8 cellular contexts compared by ENCODE assay signal in the genomic region with DNA sequence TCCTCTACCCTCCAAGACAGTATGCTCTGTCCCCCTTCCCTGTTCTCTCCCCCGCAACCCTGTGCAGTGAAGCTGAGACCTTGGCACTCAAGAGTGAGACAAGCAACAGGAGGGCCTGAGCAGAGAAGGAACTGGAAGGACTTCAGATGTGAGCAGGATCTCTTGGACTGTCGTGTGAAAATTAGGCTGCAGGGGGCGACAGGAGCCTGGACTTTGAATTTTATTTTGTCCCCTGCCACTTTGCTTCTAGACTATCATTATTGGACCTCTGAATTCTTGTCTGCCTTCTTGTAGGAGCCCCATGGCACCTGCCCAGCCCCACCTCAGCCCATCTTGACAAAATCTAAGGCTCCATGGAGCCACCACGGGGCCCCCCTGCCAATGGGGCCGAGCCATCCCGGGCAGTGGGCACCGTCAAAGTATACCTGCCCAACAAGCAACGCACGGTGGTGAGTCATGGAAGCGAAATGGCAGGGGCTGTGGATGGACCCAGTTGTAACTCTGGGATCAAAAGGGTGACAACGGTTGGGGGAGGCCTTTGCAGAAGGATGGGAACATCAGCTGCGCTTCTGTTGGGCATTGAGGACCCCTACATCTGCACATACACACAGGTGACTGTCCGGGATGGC. TPM values are rescaled to one million over a fixed set of nuclear protein-coding genes. Genes with fewer than 3 reads are reported as not detected.
DNase-seq lines count a peak whose midpoint lies in the region; ATAC-seq, FAIRE-seq and TF ChIP-seq lines count a peak whose summit lies in the region.

No MANE protein-coding gene starts in this region.

- no peak overlapping the region for H3K23ac ChIP-seq in mesenchymal stem cell (ENCODE audit: low read length in 2 of 2)

- 0 out of 2 replicates have a peak, but pooled peaks cover 5% of the 10 kb centered on the region for H3K79me2 ChIP-seq in PC-9 (ENCODE audit: low read depth)

- H3K4me2 ChIP-seq in mesenchymal stem cell (ENCODE audit: low read length, poor library complexity, severe bottlenecking) (no peak overlapping the region), PC-9 (no peak overlapping the region)

- no peaks in the 10 kb centered on the region for H3K9me2 ChIP-seq in PC-9 (ENCODE audit: insufficient read depth)

- no peak overlapping the region for H4K8ac ChIP-seq in mesenchymal stem cell (ENCODE audit: low read length)

- no peak overlapping the region for H2BK15ac ChIP-seq in mesenchymal stem cell (ENCODE audit: low read depth, poor library complexity, severe bottlenecking)

- H3K4me1 Mint-ChIP-seq in Caco-2 (ENCODE audit: low read depth, unreplicated experiment): no peaks in the 10 kb centered on the region

- H2BK120ac ChIP-seq in mesenchymal stem cell (ENCODE audit: low read depth, low read length): no peak overlapping the region

- H3K27ac ChIP-seq in mesenchymal stem cell (ENCODE audit: low read length, poor library complexity, severe bottlenecking) (no peak overlapping the region), PC-9 (no peak overlapping the region)

- no peaks in the 10 kb centered on the region for H3K9me3 Mint-ChIP-seq in Caco-2 (ENCODE audit: unreplicated experiment)

- ATAC-seq in HG02610 (IDR thresholded peaks at IDR 0.05; ENCODE audit: unreplicated experiment): no peak

- TF ChIP-seq CTCF in Caco-2 (IDR thresholded peaks at IDR 0.05; ENCODE audit: insufficient read depth in 1 of 2, low read depth in 1 of 2, low read length in 1 of 2, severe bottlenecking in 1 of 2, unreplicated experiment in 1 of 2) (no peak), PC-9 (conservative IDR thresholded peaks at IDR 0.05) (no peak)

- H4K91ac ChIP-seq in mesenchymal stem cell (ENCODE audit: low read length): no peak overlapping the region

- H3K4me3 Mint-ChIP-seq in Caco-2 (ENCODE audit: unreplicated experiment): peak overlapping the region; percentile 98

- no peak overlapping the region for H2AK5ac ChIP-seq in mesenchymal stem cell (ENCODE audit: low read length, severe bottlenecking)

- no peak for FAIRE-seq in HTR-8/SVneo (lab: Jason Lieb, UNC)

- POLR2A ChIA-PET in Caco-2 (lab: Charles Lee): no interaction called here
- POLR2A ChIA-PET in PC-9 (lab: Charles Lee; ENCODE audit: unreplicated experiment): no interaction called here

- H3F3A ChIP-seq in PC-9 (ENCODE audit: insufficient read depth, low read depth): no peaks in the 10 kb centered on the region

- no peak overlapping the region for H3K18ac ChIP-seq in mesenchymal stem cell (ENCODE audit: low read depth in 1 of 2, low read length in 2 of 2)

- H3K79me1 ChIP-seq in mesenchymal stem cell (replicated peaks; ENCODE audit: low read length, poor library complexity, severe bottlenecking): peaks cover 12% of the 10 kb centered on the region

- H3K9ac ChIP-seq in mesenchymal stem cell (ENCODE audit: low read length): peak overlapping the region; percentile 16

- no peak overlapping the region for H2BK5ac ChIP-seq in mesenchymal stem cell (ENCODE audit: low read depth, low read length, poor library complexity, severe bottlenecking)

- no peak overlapping the region for H3K4ac ChIP-seq in mesenchymal stem cell (ENCODE audit: low read depth in 1 of 2, low read length in 2 of 2)

- no peak overlapping the region for H3K14ac ChIP-seq in mesenchymal stem cell (ENCODE audit: low read length in 2 of 2)

- H3K36me3 Mint-ChIP-seq in Caco-2 (ENCODE audit: insufficient read depth, unreplicated experiment): peaks cover 12% of the 10 kb centered on the region

- CTCF ChIA-PET in Caco-2 (lab: Charles Lee): no interaction called here
- CTCF ChIA-PET in PC-9 (lab: Charles Lee): no interaction called here

- H3K4me3 ChIP-seq in Caco-2 (ENCODE audit: low read depth, low read length): no peak overlapping the region
- no peak overlapping the region for H3K4me3 ChIP-seq in mesenchymal stem cell (ENCODE audit: insufficient read depth in 1 of 2, low read depth in 1 of 2, low read length in 2 of 2)
- no peak overlapping the region for H3K4me3 ChIP-seq in PC-9

- no peaks in the 10 kb centered on the region for H3K9me3 ChIP-seq in Caco-2
- H3K9me3 ChIP-seq in mesenchymal stem cell (ENCODE audit: control insufficient read depth, low read length): no peaks in the 10 kb centered on the region
- H3K9me3 ChIP-seq in PC-9 (ENCODE audit: insufficient read depth, low read depth): no peaks in the 10 kb centered on the region

- no peak overlapping the region for H3K27ac Mint-ChIP-seq in Caco-2 (ENCODE audit: unreplicated experiment)

- intact Hi-C loops in Caco-2 (cut with micrococcal nuclease; ENCODE audit: unreplicated experiment): loop anchor here (1.0 kb wide), 1 partner anchor 82 kb away; no protein-coding TSS in a partner anchor
- intact Hi-C loops in PC-9 (cut with micrococcal nuclease; ENCODE audit: unreplicated experiment): no loop called here

- H3K4me1 ChIP-seq in Caco-2 (no peaks in the 10 kb centered on the region), mesenchymal stem cell (ENCODE audit: control insufficient read depth, insufficient read depth, low read depth, low read length) (peaks cover 10% of the 10 kb centered on the region), PC-9 (replicated peaks; ENCODE audit: insufficient read depth) (no peaks in the 10 kb centered on the region)

- no TSS peak for BruUV-seq in Caco-2 (replicated peaks; lab: Mats Ljungman, UMichigan)
- no TSS peak for BruUV-seq in PC-9 (replicated peaks; lab: Mats Ljungman, UMichigan)

- H2AFZ ChIP-seq in mesenchymal stem cell (ENCODE audit: low read depth, low read length) (no peak overlapping the region), PC-9 (no peak overlapping the region)

- WGBS in mesenchymal stem cell: 76% methylated on average over 9 of the region's 13 CpGs

- no peak for DNase-seq in Caco-2
- DNase-seq in HT-29 (ENCODE audit: low spot score): peak; percentile 36
- DNase-seq in activated T-cell treated with anti-CD3 and anti-CD28 coated beads, Interleukin-2, amount 50 U/mL, for 48 hours: peak; percentile 61 to 63
- DNase-seq in mesenchymal stem cell: peak; percentile 47
- DNase-seq in stimulated activated naive CD4-positive, alpha-beta T cell treated with Interleukin-2 at 50 U/mL for 16 hours (lab: John Stamatoyannopoulos, UW): no peak
- DNase-seq in HTR-8/SVneo (ENCODE audit: insufficient read length, low spot score): no peak
- DNase-seq in PC-9: no peak

- H3K36me3 ChIP-seq in Caco-2 (ENCODE audit: control insufficient read depth, insufficient read depth, low read length) (no peaks in the 10 kb centered on the region), mesenchymal stem cell (ENCODE audit: control insufficient read depth in 1 of 2, insufficient read depth in 2 of 2, low read depth in 1 of 2, low read length in 2 of 2) (peaks cover 28 to 38% of the 10 kb centered on the region in 2 experiments), PC-9 (ENCODE audit: low read depth) (no peaks in the 10 kb centered on the region)

- H3K27me3 Mint-ChIP-seq in Caco-2 (ENCODE audit: insufficient read depth, unreplicated experiment): no peaks in the 10 kb centered on the region

- H2BK12ac ChIP-seq in mesenchymal stem cell (ENCODE audit: low read length in 2 of 2): no peak overlapping the region

- H4K20me1 ChIP-seq in PC-9 (ENCODE audit: insufficient read depth): no peaks in the 10 kb centered on the region

- H3K27me3 ChIP-seq in Caco-2 (replicated peaks; ENCODE audit: control insufficient read depth, insufficient read depth, low read length): no peaks in the 10 kb centered on the region
- H3K27me3 ChIP-seq in mesenchymal stem cell (ENCODE audit: control insufficient read depth in 1 of 2, insufficient read depth in 1 of 2, low read length in 2 of 2): peaks cover 0 to 3% of the 10 kb centered on the region in 2 experiments
- no peaks in the 10 kb centered on the region for H3K27me3 ChIP-seq in PC-9 (ENCODE audit: insufficient read depth, low read depth)

RNA-seq across cellular contexts. Expression of a gene that starts 1.7 kb away (rescaled TPM):
- total RNA-seq in Caco-2 (2022): 65.4 and 68.5 TPM in 2 replicates
- total RNA-seq in HT-29 (2014; rRNA removed; shearing (Covaris generic)): 47.0 and 55.7 TPM in 2 replicates
- polyA plus RNA-seq in mesenchymal stem cell (2013, experiment 1 of 2): 54.0 TPM
- polyA plus RNA-seq in mesenchymal stem cell (2013, experiment 2 of 2): 53.1 TPM
- 27.3 and 31.1 TPM in 2 replicates for total RNA-seq in PC-9 (2021)

RNA-seq across cellular contexts. Expression of a gene that starts 19.5 kb away (rescaled TPM):
- total RNA-seq in Caco-2 (2022): 3.9 and 5.0 TPM in 2 replicates
- 116 and 127 TPM in 2 replicates for total RNA-seq in HT-29 (2014; rRNA removed; shearing (Covaris generic))
- polyA plus RNA-seq in mesenchymal stem cell (2013, experiment 1 of 2): 826 TPM
- polyA plus RNA-seq in mesenchymal stem cell (2013, experiment 2 of 2): 856 TPM
- 48.6 and 59.5 TPM in 2 replicates for total RNA-seq in PC-9 (2021)

RNA-seq across cellular contexts. Expression of a gene that starts 56.9 kb away (rescaled TPM):
- total RNA-seq in Caco-2 (2022): not detected in 2 replicates
- total RNA-seq in HT-29 (2014; rRNA removed; shearing (Covaris generic)): not detected in 2 replicates
- polyA plus RNA-seq in mesenchymal stem cell (2013, experiment 1 of 2): 5.5 TPM
- polyA plus RNA-seq in mesenchymal stem cell (2013, experiment 2 of 2): 5.5 TPM
- not detected in 2 replicates for total RNA-seq in PC-9 (2021)

Comparison
In these comparisons a context has a peak if more than half of its experiments do, and no peak if none do; other contexts are left out.
1. DNase-seq: peak in HT-29 (single experiment), activated T-cell treated with anti-CD3 and anti-CD28 coated beads, Interleukin-2, amount 50 U/mL, for 48 hours (2 of 2) and mesenchymal stem cell (single experiment); none in Caco-2 (0 of 2), stimulated activated naive CD4-positive, alpha-beta T cell treated with Interleukin-2 at 50 U/mL for 16 hours (single experiment), HTR-8/SVneo (single experiment) and PC-9 (0 of 2).